Comparison of ENCODE assay signal across 38 cellular contexts in the genomic region with DNA sequence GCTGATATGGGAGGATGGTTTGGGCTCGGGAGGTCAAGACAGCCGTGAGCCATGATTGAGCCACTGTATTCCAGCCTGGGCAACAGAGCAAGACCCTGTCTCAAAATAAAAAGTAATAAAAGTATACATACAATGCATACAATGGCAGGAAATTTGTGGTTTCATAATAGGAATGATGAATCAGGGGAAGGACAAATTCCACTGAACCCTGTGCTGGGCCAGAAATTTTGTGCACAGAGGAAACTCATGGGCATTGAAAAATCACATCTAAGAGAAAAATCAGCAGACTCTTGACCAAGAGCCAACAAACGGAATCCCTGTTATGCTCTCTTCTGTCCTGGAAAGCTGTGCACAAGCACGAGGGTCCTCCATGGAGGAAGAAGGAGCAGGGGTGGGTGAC.
"Had no signal": no experiment of that assay in that cellular context is flagged by ENCODE, and none has a peak within 500 bp of the region (broad histone marks: within the 10 kb centered on the region; RNA-seq: fewer than 3 reads in every experiment).

No MANE protein-coding gene starts in this region.

- DNase-seq: activated CD4-positive, alpha-beta memory T cell treated with anti-CD3 and anti-CD28 coated beads, Interleukin-2, amount 10 ng/mL, durations not matched to agents 7 days and 5 days; activated CD4-positive, alpha-beta T cell treated with anti-CD3 and anti-CD28 coated beads for 1 hour; activated CD4-positive, alpha-beta T cell treated with anti-CD3 and anti-CD28 coated beads for 48 hours; activated CD4-positive, CD25-positive, alpha-beta regulatory T cell; activated CD8-positive, alpha-beta memory T cell treated with anti-CD3 and anti-CD28 coated beads for 24 hours; activated CD8-positive, alpha-beta memory T cell treated with anti-CD3 and anti-CD28 coated beads, Interleukin-2, amount 10 ng/mL, durations not matched to agents 7 days and 5 days; activated CD8-positive, alpha-beta memory T cell treated with anti-CD3 and anti-CD28 coated beads, Interleukin-2, amount 50 U/mL, for 48 hours; activated effector memory CD4-positive, alpha-beta T cell treated with Interleukin-2 at 50 U/mL for 16 hours; activated naive CD4-positive, alpha-beta T cell; activated naive CD8-positive, alpha-beta T cell treated with anti-CD3 and anti-CD28 coated beads, Interleukin-2, amount 10 ng/mL, durations not matched to agents 7 days and 5 days; activated T-cell treated with anti-CD3 and anti-CD28 coated beads, Interleukin-2, amount 50 U/mL, for 48 hours; adrenal gland; body of pancreas; caudate nucleus; cerebellar nuclear complex; Karpas-422; MG63; NCI-H1048; NCI-H1105 treated with DMSO at 0.1 percent for 48 hours; NCI-H1436; NCI-H1694; NCI-H1930; NCI-H2081 treated with DMSO at 0.1 percent for 48 hours; NCI-H226; NCI-H446 treated with DMSO at 0.1 percent for 48 hours; NCI-H524; NCI-H69; Peyer's patch; RPMI8226; SIG-M5; SW 1271; T-helper 1 cell; T-helper 2 cell; T-helper 9 cell; WERI-Rb-1 had no signal

- FAIRE-seq: astrocyte had no signal

- H3K27ac ChIP-seq: adrenal gland, body of pancreas, breast epithelium, Peyer's patch, WERI-Rb-1 had no signal

- H3K4me1 ChIP-seq: body of pancreas, breast epithelium, Peyer's patch had no signal

- ATAC-seq: activated CD8-positive, alpha-beta memory T cell treated with anti-CD3 and anti-CD28 coated beads, Interleukin-2, amount 10 ng/mL, durations not matched to agents 7 days and 5 days; body of pancreas; SK-N-SH treated with all-trans-retinoic acid at 6 μM for 48 hours had no signal

- H3K4me3 ChIP-seq: adrenal gland, body of pancreas, breast epithelium, MG63, Peyer's patch had no signal

- H3K27me3 ChIP-seq: adrenal gland, body of pancreas, breast epithelium, MG63, Peyer's patch had no signal

- H3K36me3 ChIP-seq: adrenal gland, breast epithelium, MG63, WERI-Rb-1 had no signal

- H3K9me3 ChIP-seq: adrenal gland, body of pancreas, breast epithelium, MG63, Peyer's patch had no signal
